In genomic region chr9:132056717-132057429, GRCh38 we compare ENCODE assay signal across 26 cellular contexts. TPM values are rescaled to one million over a fixed set of nuclear protein-coding genes. Genes with fewer than 3 reads are reported as not detected.
DNase-seq lines count a peak whose midpoint lies in the region; ATAC-seq and TF ChIP-seq lines count a peak whose summit lies in the region.
"Had no signal": no experiment of that assay in that cellular context is flagged by ENCODE, and none has a peak within 500 bp of the region (broad histone marks: within the 10 kb centered on the region; RNA-seq: fewer than 3 reads in every experiment).

No MANE protein-coding gene starts in this region.

- no peaks in the 10 kb centered on the region for H3K27me3 Mint-ChIP-seq in type B pancreatic cell
- H3K27me3 Mint-ChIP-seq: activated naive CD4-positive, alpha-beta T cell treated with anti-CD3 and anti-CD28 coated beads, Interleukin-2, amount 10 ng/mL, durations not matched to agents 7 days and 5 days; activated T-helper 17 cell treated with anti-CD3 and anti-CD28 coated beads, Interleukin-2, amount 50 U/mL, for 72 hours had no signal

- H3K36me3 Mint-ChIP-seq in type B pancreatic cell: peaks cover 13% of the 10 kb centered on the region
- peaks cover 9% of the 10 kb centered on the region for H3K36me3 Mint-ChIP-seq in stimulated activated effector memory CD8-positive, alpha-beta T cell treated with anti-CD3 and anti-CD28 coated beads, Interleukin-12 subunit alpha, Interleukin-12 subunit beta, amount 100 ng/mL, for 72 hours

- no peak for TF ChIP-seq CTCF in foreskin keratinocyte (conservative IDR thresholded peaks at IDR 0.05)
- no peak for TF ChIP-seq CTCF in type B pancreatic cell (conservative IDR thresholded peaks at IDR 0.05)
- TF ChIP-seq CTCF in right atrium auricular region (IDR thresholded peaks at IDR 0.05): no peak

- H3K9me3 Mint-ChIP-seq in type B pancreatic cell: peaks cover 7% of the 10 kb centered on the region
- peaks cover 5% of the 10 kb centered on the region for H3K9me3 Mint-ChIP-seq in stimulated activated effector memory CD8-positive, alpha-beta T cell treated with anti-CD3 and anti-CD28 coated beads, Interleukin-12 subunit alpha, Interleukin-12 subunit beta, amount 100 ng/mL, for 72 hours
- H3K9me3 Mint-ChIP-seq: immature natural killer cell had no signal

- DNase-seq in NCI-H510A treated with DMSO at 0.1 percent for 48 hours (lab: John Stamatoyannopoulos, UW): peak; percentile 70
- no peak for DNase-seq in NCI-H510A (lab: John Stamatoyannopoulos, UW)
- peak; percentile 83 for DNase-seq in NCI-H69 (lab: John Stamatoyannopoulos, UW)
- DNase-seq in foreskin keratinocyte: peak in 1 of 2 donors; percentile 7
- DNase-seq in type B pancreatic cell (ENCODE audit: extremely low spot score, unreplicated experiment): no peak
- no peak for DNase-seq in stimulated activated effector memory CD8-positive, alpha-beta T cell treated with anti-CD3 and anti-CD28 coated beads, Interleukin-12 subunit alpha, Interleukin-12 subunit beta, amount 100 ng/mL, for 72 hours (ENCODE audit: low spot score in 2 of 2)
- DNase-seq in right atrium auricular region (ENCODE audit: low spot score): no peak
- DNase-seq: activated CD4-positive, alpha-beta T cell treated with anti-CD3 and anti-CD28 coated beads for 48 hours; activated naive CD4-positive, alpha-beta T cell treated with anti-CD3 and anti-CD28 coated beads, Interleukin-2, amount 10 ng/mL, durations not matched to agents 7 days and 5 days; amniotic stem cell; brain microvascular endothelial cell; HCEC 1CT; immature natural killer cell; NCI-H146; ovary; retina; RPMI8226; small intestine; stimulated activated naive CD4-positive, alpha-beta T cell treated with Interleukin-2 at 50 U/mL for 16 hours; T1000 had no signal

- H3K27me3 ChIP-seq in foreskin keratinocyte (no peaks in the 10 kb centered on the region), right atrium auricular region (no peaks in the 10 kb centered on the region)
- H3K27me3 ChIP-seq: brain microvascular endothelial cell, ovary, SJSA1 had no signal

- H3K4me3 ChIP-seq in right atrium auricular region: no peak overlapping the region
- H3K4me3 ChIP-seq: A549, ovary, SJSA1 had no signal

- H3K27ac ChIP-seq in foreskin keratinocyte: no peak overlapping the region
- H3K27ac ChIP-seq in right atrium auricular region: no peak overlapping the region
- H3K27ac ChIP-seq: A549, brain microvascular endothelial cell, ovary, SJSA1, VCaP had no signal

- H3K4me1 Mint-ChIP-seq in type B pancreatic cell (ENCODE audit: unreplicated experiment): peaks cover 27% of the 10 kb centered on the region
- H3K4me1 Mint-ChIP-seq in stimulated activated effector memory CD8-positive, alpha-beta T cell treated with anti-CD3 and anti-CD28 coated beads, Interleukin-12 subunit alpha, Interleukin-12 subunit beta, amount 100 ng/mL, for 72 hours: peaks cover 32% of the 10 kb centered on the region
- H3K4me1 Mint-ChIP-seq: activated naive CD4-positive, alpha-beta T cell treated with anti-CD3 and anti-CD28 coated beads, Interleukin-2, amount 10 ng/mL, durations not matched to agents 7 days and 5 days had no signal

- H3K4me3 Mint-ChIP-seq in type B pancreatic cell: no peak overlapping the region
- H3K4me3 Mint-ChIP-seq in stimulated activated effector memory CD8-positive, alpha-beta T cell treated with anti-CD3 and anti-CD28 coated beads, Interleukin-12 subunit alpha, Interleukin-12 subunit beta, amount 100 ng/mL, for 72 hours: no peak overlapping the region
- H3K4me3 Mint-ChIP-seq: activated naive CD4-positive, alpha-beta T cell treated with anti-CD3 and anti-CD28 coated beads, Interleukin-2, amount 10 ng/mL, durations not matched to agents 7 days and 5 days; activated T-helper 17 cell treated with anti-CD3 and anti-CD28 coated beads, Interleukin-2, amount 50 U/mL, for 72 hours; immature natural killer cell had no signal

- peak overlapping the region; percentile 29 for H3K27ac Mint-ChIP-seq in type B pancreatic cell
- H3K27ac Mint-ChIP-seq in stimulated activated effector memory CD8-positive, alpha-beta T cell treated with anti-CD3 and anti-CD28 coated beads, Interleukin-12 subunit alpha, Interleukin-12 subunit beta, amount 100 ng/mL, for 72 hours: no peak overlapping the region
- H3K27ac Mint-ChIP-seq: activated naive CD4-positive, alpha-beta T cell treated with anti-CD3 and anti-CD28 coated beads, Interleukin-2, amount 10 ng/mL, durations not matched to agents 7 days and 5 days; activated T-helper 17 cell treated with anti-CD3 and anti-CD28 coated beads, Interleukin-2, amount 50 U/mL, for 72 hours had no signal

- H3K4me1 ChIP-seq in foreskin keratinocyte (peaks cover 2% of the 10 kb centered on the region), right atrium auricular region (peaks cover 0 to 8% of the 10 kb centered on the region in 2 donors)
- H3K4me1 ChIP-seq: SJSA1 had no signal

- H3K9me3 ChIP-seq in right atrium auricular region: no peaks in the 10 kb centered on the region
- H3K9me3 ChIP-seq: ovary had no signal

- no peaks in the 10 kb centered on the region for H3K36me3 ChIP-seq in right atrium auricular region
- H3K36me3 ChIP-seq: ovary had no signal

- ATAC-seq in foreskin keratinocyte: peak; percentile 24
- ATAC-seq in stimulated activated effector memory CD8-positive, alpha-beta T cell treated with anti-CD3 and anti-CD28 coated beads, Interleukin-12 subunit alpha, Interleukin-12 subunit beta, amount 100 ng/mL, for 72 hours: no peak
- no peak for ATAC-seq in GM18858 (IDR thresholded peaks at IDR 0.05; ENCODE audit: unreplicated experiment)
- ATAC-seq: A549; activated T-helper 17 cell treated with anti-CD3 and anti-CD28 coated beads, Interleukin-2, amount 50 U/mL, for 72 hours; left lobe of liver had no signal

RNA-seq across cellular contexts. Expression of gene MED27, which starts 22.8 kb away (rescaled TPM):
- total RNA-seq in foreskin keratinocyte (26.1 and 35.9 TPM in 2 replicates), type B pancreatic cell (ENCODE audit: low replicate concordance) (18.0 and 21.7 TPM in 2 replicates), right atrium auricular region (10 to 100 TPM; 12.5 to 15.3 TPM)
- 39.7 and 45.8 TPM in 2 replicates for polyA plus RNA-seq in foreskin keratinocyte

Comparison
In these comparisons a context has a peak if more than half of its experiments do, and no peak if none do; other contexts are left out.
1. DNase-seq: peak in NCI-H510A treated with DMSO at 0.1 percent for 48 hours (single experiment) and NCI-H69 (single experiment); none in NCI-H510A (single experiment), type B pancreatic cell (single experiment), stimulated activated effector memory CD8-positive, alpha-beta T cell treated with anti-CD3 and anti-CD28 coated beads, Interleukin-12 subunit alpha, Interleukin-12 subunit beta, amount 100 ng/mL, for 72 hours (0 of 2) and right atrium auricular region (single experiment).